ENCODE assay signal across 1 cellular context in genomic region chr5:33440482-33441240, GRCh38.
TF ChIP-seq lines count a peak whose summit lies in the region.

TARS1 (plus strand) TSS chr5:33440965; CDS start chr5:33441087, 122 bp downstream.

TF ChIP-seq in HepG2, 621 proteins besides CTCF, POLR2A, EP300 and RAD21 (continued from another document and continues in another):
- 0 out of 2 replicates have a peak, but pooled peaks have one; percentile 79 for TF ChIP-seq ZNF704 (CRISPR knock-in tag; IDR thresholded peaks at IDR 0.05; ENCODE audit: borderline replicate concordance)
- TF ChIP-seq ZNF30 (CRISPR knock-in tag; IDR thresholded peaks at IDR 0.05) = no peak
- no peak for TF ChIP-seq SETDB1 (CRISPR knock-in tag; IDR thresholded peaks at IDR 0.05; ENCODE audit: borderline replicate concordance)
- no peak for TF ChIP-seq PRDM4 (CRISPR knock-in tag; IDR thresholded peaks at IDR 0.05; ENCODE audit: borderline replicate concordance)
- TF ChIP-seq MYC (CRISPR knock-in tag; IDR thresholded peaks at IDR 0.05; ENCODE audit: borderline replicate concordance) = peak; percentile 94; the same call in 1 of the 2 replicates
- TF ChIP-seq SKIL (CRISPR knock-in tag; IDR thresholded peaks at IDR 0.05; ENCODE audit: borderline replicate concordance) = no peak; the same call in 1 of the 2 replicates
- no peak for TF ChIP-seq SMC3 (IDR thresholded peaks at IDR 0.05; ENCODE audit: low read length)
- TF ChIP-seq ZNF646 (CRISPR knock-in tag; IDR thresholded peaks at IDR 0.05) = no peak
- no peak for TF ChIP-seq ZC3H4 (CRISPR knock-in tag; IDR thresholded peaks at IDR 0.05; ENCODE audit: borderline replicate concordance)
- no peak for TF ChIP-seq ATM (IDR thresholded peaks at IDR 0.05; ENCODE audit: borderline replicate concordance)
- TF ChIP-seq SRSF9 (IDR thresholded peaks at IDR 0.05; ENCODE audit: borderline replicate concordance, insufficient read depth, low read depth, low read length, poor library complexity, severe bottlenecking) = no peak
- no peak for TF ChIP-seq NFAT5 (CRISPR knock-in tag; IDR thresholded peaks at IDR 0.05)
- peak; percentile 62; the same call in 1 of the 2 replicates for TF ChIP-seq ZNF709 (CRISPR knock-in tag; IDR thresholded peaks at IDR 0.05)
- TF ChIP-seq RBM39 (IDR thresholded peaks at IDR 0.05; ENCODE audit: low read depth, low read length, poor library complexity, severe bottlenecking) = peak; percentile 86
- TF ChIP-seq MAZ (IDR thresholded peaks at IDR 0.05; ENCODE audit: borderline replicate concordance, low read depth, low read length) = no peak
- TF ChIP-seq MAZ (CRISPR knock-in tag; IDR thresholded peaks at IDR 0.05; ENCODE audit: low read depth) = peak; percentile 77
- TF ChIP-seq GZF1 (CRISPR knock-in tag; IDR thresholded peaks at IDR 0.05) = no peak
- TF ChIP-seq ZSCAN29 (CRISPR knock-in tag; conservative IDR thresholded peaks at IDR 0.05) = peak; percentile 87
- 0 out of 2 replicates have a peak, but pooled peaks have one; percentile 6 for TF ChIP-seq ZNF605 (CRISPR knock-in tag; IDR thresholded peaks at IDR 0.05)
- TF ChIP-seq FIP1L1 (IDR thresholded peaks at IDR 0.05; ENCODE audit: borderline replicate concordance, insufficient read depth, low read depth, low read length) = no peak
- TF ChIP-seq ZFP36 (IDR thresholded peaks at IDR 0.05; ENCODE audit: borderline replicate concordance, low read depth, low read length, partially characterized antibody) = no peak
- no peak for TF ChIP-seq ZBTB40 (IDR thresholded peaks at IDR 0.05)
- 0 out of 2 replicates have a peak, but pooled peaks have one; percentile 9 for TF ChIP-seq ZBTB40 (CRISPR knock-in tag; IDR thresholded peaks at IDR 0.05)
